9 cellular contexts compared by ENCODE assay signal in the genomic region with DNA sequence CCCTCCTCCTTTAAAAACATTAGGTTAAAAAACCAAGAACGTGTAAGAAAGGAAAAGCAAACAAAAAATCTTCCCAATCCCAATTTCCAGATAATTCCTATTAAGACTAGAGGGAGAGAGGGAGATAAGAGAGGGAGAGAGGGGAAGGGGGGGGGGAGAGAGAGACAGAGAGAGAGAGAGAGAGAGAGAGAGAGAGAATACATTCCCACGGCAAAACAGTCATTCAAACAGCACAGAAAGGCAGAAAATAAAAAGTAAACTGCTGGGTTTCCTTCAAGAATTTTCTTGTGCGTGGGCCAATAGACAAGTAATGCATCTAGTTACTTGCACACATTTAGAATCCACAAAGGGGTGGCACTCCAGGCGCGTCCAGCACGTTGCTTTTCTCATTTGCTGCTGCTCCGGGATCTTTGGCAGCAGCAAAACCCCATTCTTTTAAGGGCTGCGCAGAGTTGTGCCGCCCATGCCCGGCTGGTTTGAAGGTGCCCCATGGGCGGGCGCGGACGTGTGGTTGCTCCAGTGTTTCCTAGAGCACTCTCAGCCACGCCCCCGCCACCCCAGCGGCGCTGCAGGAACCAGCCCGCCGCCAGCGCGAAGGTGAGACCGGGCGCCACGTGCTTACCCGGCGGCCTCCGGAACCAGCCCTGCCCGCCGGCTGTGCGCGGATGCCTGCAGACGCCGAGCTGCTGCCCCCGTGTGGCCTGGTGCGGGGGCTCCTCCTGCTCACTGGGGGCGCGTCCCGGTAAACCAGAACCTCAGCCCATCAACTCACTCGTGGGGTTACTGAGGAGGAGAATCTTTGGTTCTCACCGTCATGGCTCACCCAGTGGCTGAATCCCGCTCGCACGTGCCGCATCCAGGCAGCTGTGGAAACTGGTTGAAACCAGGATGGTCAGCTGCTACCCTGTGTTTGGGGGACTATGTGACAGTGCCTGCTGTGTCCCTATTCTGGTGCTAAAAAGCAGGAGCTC. TPM values are rescaled to one million over a fixed set of nuclear protein-coding genes. Genes with fewer than 3 reads are reported as not detected.
DNase-seq lines count a peak whose midpoint lies in the region; ATAC-seq, FAIRE-seq and TF ChIP-seq lines count a peak whose summit lies in the region.
"Had no signal": no experiment of that assay in that cellular context is flagged by ENCODE, and none has a peak within 500 bp of the region (broad histone marks: within the 10 kb centered on the region; RNA-seq: fewer than 3 reads in every experiment).

No MANE protein-coding gene starts in this region.

- no peaks in the 10 kb centered on the region for H3K36me3 ChIP-seq in trophoblast cell (ENCODE audit: control insufficient read depth in 1 of 2, insufficient read depth in 2 of 2, low read length in 2 of 2)

- POLR2A ChIA-PET in RWPE1 (lab: Yijun Ruan, JAX; ENCODE audit: low non-redundant PET): no interaction called here

- no peaks in the 10 kb centered on the region for H3K79me1 ChIP-seq in trophoblast cell (ENCODE audit: low read length)

- H2BK5ac ChIP-seq in trophoblast cell (ENCODE audit: low read depth, low read length, poor library complexity): no peak overlapping the region

- H3K4me3 ChIP-seq in trophoblast cell (ENCODE audit: low read depth, low read length): no peak overlapping the region

- no peak overlapping the region for H2AK5ac ChIP-seq in trophoblast cell (ENCODE audit: low read length)

- peak overlapping the region; percentile 47 for H3K4me2 ChIP-seq in trophoblast cell (ENCODE audit: low read length)

- no peak overlapping the region for H3K4ac ChIP-seq in trophoblast cell (ENCODE audit: low read depth, low read length)

- peak; percentile 64 for DNase-seq in DMS 273 treated with DMSO at 0.1 percent for 48 hours (lab: John Stamatoyannopoulos, UW)
- peak in 74 of 76 experiments; percentile 7 to 86 (median 73) for DNase-seq in HUDEP-2 (lab: John Stamatoyannopoulos, UW; ENCODE audit: unreplicated experiment in 76 of 76)
- DNase-seq in RWPE1 (ENCODE audit: low spot score): peak; percentile 86
- peak; percentile 21 for DNase-seq in activated gamma-delta T cell (lab: John Stamatoyannopoulos, UW)
- peak; percentile 58 to 76 for DNase-seq in frontal cortex (ENCODE audit: low spot score in 2 of 2)
- DNase-seq in trophoblast cell: peak; percentile 74 to 83
- peak; percentile 81 for DNase-seq in ureter (ENCODE audit: low spot score)

- H2BK120ac ChIP-seq in trophoblast cell (ENCODE audit: insufficient read depth, low read length, poor library complexity): no peak overlapping the region

- no peak overlapping the region for H4K91ac ChIP-seq in trophoblast cell (ENCODE audit: low read depth, low read length)

- H3K9me3 ChIP-seq in trophoblast cell (ENCODE audit: insufficient read depth, low read depth, low read length): peaks cover 2% of the 10 kb centered on the region

- peaks cover 2 to 6% of the 10 kb centered on the region in 2 experiments for H3K4me1 ChIP-seq in trophoblast cell (ENCODE audit: control insufficient read depth in 1 of 2, insufficient read depth in 2 of 2, low read length in 2 of 2)

- no peak overlapping the region for H2BK12ac ChIP-seq in trophoblast cell (ENCODE audit: low read length)

- H3K79me2 ChIP-seq in trophoblast cell (ENCODE audit: control insufficient read depth, insufficient read depth, low read length, poor library complexity): no peaks in the 10 kb centered on the region

- no CpG with 5 or more reads among the region's 45 CpGs for WGBS in trophoblast cell (ENCODE audit: extremely low coverage, insufficient coverage, insufficient read length)

- no peak overlapping the region for H3K18ac ChIP-seq in trophoblast cell (ENCODE audit: low read length)

- no peak overlapping the region for H4K8ac ChIP-seq in trophoblast cell (ENCODE audit: low read depth, low read length)

- H3K27ac ChIP-seq in RWPE1 (no peak overlapping the region), trophoblast cell (ENCODE audit: low read depth, low read length) (no peak overlapping the region)

- no peak overlapping the region for H3K14ac ChIP-seq in trophoblast cell (ENCODE audit: low read length)

- peaks cover 8% of the 10 kb centered on the region for H3K27me3 ChIP-seq in trophoblast cell (ENCODE audit: insufficient read depth, low read length)

- TF ChIP-seq CTCF in RWPE1 (conservative IDR thresholded peaks at IDR 0.05; ENCODE audit: low read depth): peak; percentile 89

- no peak overlapping the region for H4K12ac ChIP-seq in trophoblast cell (ENCODE audit: low read depth, low read length)

- no peak overlapping the region for H2AFZ ChIP-seq in trophoblast cell (ENCODE audit: insufficient read depth, low read length, poor library complexity)

- no peak overlapping the region for H3K23ac ChIP-seq in trophoblast cell (ENCODE audit: low read length)

- no peak for FAIRE-seq in frontal cortex (lab: Jason Lieb, UNC)

- H3K9ac ChIP-seq in trophoblast cell (ENCODE audit: low read length): no peak overlapping the region

- ATAC-seq in GM21515 (IDR thresholded peaks at IDR 0.05; ENCODE audit: unreplicated experiment): peak; percentile 92

- CTCF ChIA-PET in RWPE1 (lab: Yijun Ruan, JAX): interaction anchor here (0.5 to 1.3 kb wide), 11 partner anchors 9 to 1412 kb away, joined by 3 to 5 read pairs (median 3); a partner anchor contains a TSS

RNA-seq across cellular contexts. Expression of a gene that starts 44.6 kb away (rescaled TPM):
- 0.82 TPM for total RNA-seq in frontal cortex
- 30.0 and 31.8 TPM in 2 replicates for polyA plus RNA-seq in trophoblast cell (2013)
- 8.8 TPM for total RNA-seq in ureter

RNA-seq across cellular contexts. Expression of a gene that starts 48.6 kb away (rescaled TPM):
- total RNA-seq in frontal cortex (not detected), ureter (not detected)
- polyA plus RNA-seq in trophoblast cell (2013): 0.03 TPM in 2 replicates
- total RNA-seq: glomerular endothelial cell had no signal

Comparison
In these comparisons a context has a peak if more than half of its experiments do, and no peak if none do; other contexts are left out.
1. DNase-seq: peak in every context shown above with its lines; median percentile 86 in RWPE1; 81 in ureter; 78 in trophoblast cell; 73 in HUDEP-2; 67 in frontal cortex; 64 in DMS 273 treated with DMSO at 0.1 percent for 48 hours; 21 in activated gamma-delta T cell.